6 cellular contexts compared by ENCODE assay signal in the genomic region with DNA sequence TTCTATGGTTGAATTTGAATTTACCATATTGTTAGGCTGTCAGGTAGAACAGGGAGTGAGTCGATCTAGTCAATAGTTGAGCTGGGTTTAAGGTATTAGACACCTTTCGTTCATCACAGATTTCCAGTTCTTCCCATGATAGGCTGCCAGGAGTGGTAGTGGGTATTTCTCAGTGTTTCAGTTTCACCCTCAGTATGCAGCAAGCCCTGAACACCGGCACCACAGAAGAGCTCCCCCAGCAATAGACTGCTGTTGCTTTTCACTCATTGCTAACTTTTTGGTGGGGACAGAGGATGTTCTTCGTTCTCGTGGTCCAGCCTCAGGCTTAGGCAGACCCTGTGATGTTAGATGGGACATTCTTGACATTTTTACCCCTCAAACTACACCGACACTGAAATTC.
"Had no signal": no experiment of that assay in that cellular context is flagged by ENCODE, and none has a peak within 500 bp of the region (broad histone marks: within the 10 kb centered on the region; RNA-seq: fewer than 3 reads in every experiment).

No MANE protein-coding gene starts in this region.

- DNase-seq: IMR-90, Karpas-422, KBM-7 had no signal

- H3K27ac ChIP-seq: HL-60 had no signal

- ATAC-seq: HepG2, K562 had no signal

- H3K4me3 ChIP-seq: K562 had no signal
